Comparison of ENCODE assay signal across 7 cellular contexts in the genomic region with DNA sequence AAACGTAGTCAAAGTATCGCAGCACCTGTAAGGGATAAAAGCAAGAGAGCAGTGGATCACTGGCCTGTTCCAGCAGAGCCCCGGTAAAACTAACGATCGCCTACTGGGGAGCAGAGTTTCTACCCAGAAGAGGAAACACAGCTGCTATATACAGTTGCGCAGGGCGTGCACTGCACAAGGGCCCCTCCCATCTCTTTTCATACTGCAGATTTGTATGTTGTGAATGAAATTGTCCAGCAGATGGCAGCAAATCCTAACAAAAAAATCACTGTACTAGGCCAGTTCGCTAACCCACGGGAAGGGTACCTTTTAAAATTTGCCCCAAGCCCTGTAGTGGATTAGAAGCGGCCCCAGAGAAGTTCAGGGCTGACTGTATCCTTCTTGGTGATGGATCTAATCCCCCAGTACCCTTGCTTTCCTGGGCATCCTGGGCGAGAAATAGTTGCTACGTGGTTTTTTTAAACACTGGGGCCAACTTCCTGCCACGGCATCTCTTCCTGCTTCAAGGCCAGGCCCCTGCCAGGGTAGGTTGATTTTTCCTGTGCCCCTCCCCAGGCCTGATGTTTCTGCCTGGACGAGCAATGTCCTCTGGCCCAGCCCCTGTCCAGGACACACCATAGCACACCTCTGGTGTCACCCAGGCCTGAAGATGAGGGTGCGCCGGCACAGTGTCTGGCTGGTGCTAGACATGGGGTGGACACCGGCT.
DNase-seq lines count a peak whose midpoint lies in the region; FAIRE-seq and TF ChIP-seq lines count a peak whose summit lies in the region.

No MANE protein-coding gene starts in this region.

- H3K4me3 ChIP-seq in GM12865 (ENCODE audit: low read depth, low read length) = no peak overlapping the region
- no peak overlapping the region for H3K4me3 ChIP-seq in Karpas-422 (ENCODE audit: low read length)
- H3K4me3 ChIP-seq in prostate gland = no peak overlapping the region

- no peaks in the 10 kb centered on the region for H3K9me3 ChIP-seq in Karpas-422 (ENCODE audit: low read length)
- H3K9me3 ChIP-seq in prostate gland = no peaks in the 10 kb centered on the region

- no peaks in the 10 kb centered on the region for H4K20me1 ChIP-seq in Karpas-422 (ENCODE audit: insufficient read depth, low read depth, low read length)

- H3K79me2 ChIP-seq in Karpas-422 (ENCODE audit: low read length) = no peaks in the 10 kb centered on the region

- H3K27ac ChIP-seq in Karpas-422 (ENCODE audit: low read length) = no peak overlapping the region
- H3K27ac ChIP-seq in prostate gland = no peak overlapping the region

- intact Hi-C loops in prostate gland (cut with DNase I) = loop anchor here (2.0 to 5.0 kb wide), 2 partner anchors 312 to 445 kb away; no protein-coding TSS in a partner anchor

- TF ChIP-seq POLR2A in prostate gland (IDR thresholded peaks at IDR 0.05) = no peak

- 50% methylated on average over 17 of the region's 17 CpGs for WGBS in prostate gland

- H3K4me2 ChIP-seq in Karpas-422 (ENCODE audit: low read depth, low read length, poor library complexity, severe bottlenecking) = no peak overlapping the region

- in situ Hi-C loops in SK-MEL-5 (cut with HindIII; ENCODE audit: low pct_unique_long_range_greater_than_20kb, low sequenced_read_pairs) = no loop called here

- H3K36me3 ChIP-seq in Karpas-422 (ENCODE audit: insufficient read depth, low read length) = no peaks in the 10 kb centered on the region
- no peaks in the 10 kb centered on the region for H3K36me3 ChIP-seq in prostate gland

- H3K4me1 ChIP-seq in Karpas-422 (ENCODE audit: low read length) (no peaks in the 10 kb centered on the region), prostate gland (replicated peaks) (no peaks in the 10 kb centered on the region)

- H3K27me3 ChIP-seq in Karpas-422 (ENCODE audit: low read length) (no peaks in the 10 kb centered on the region), prostate gland (replicated peaks; ENCODE audit: insufficient read depth) (no peaks in the 10 kb centered on the region)

- H3K9ac ChIP-seq in Karpas-422 (ENCODE audit: low read length) = no peak overlapping the region

- DNase-seq in GM12865 (ENCODE audit: low read depth) = peak; percentile 91
- peak; percentile 92 for DNase-seq in Karpas-422
- DNase-seq in SK-MEL-5 (ENCODE audit: low read depth, low spot score) = peak; percentile 79
- DNase-seq in activated effector memory CD4-positive, alpha-beta T cell treated with Interleukin-2 at 50 U/mL for 16 hours = peak; percentile 38
- peak; percentile 62 for DNase-seq in globus pallidus (ENCODE audit: low spot score)
- peak; percentile 49 for DNase-seq in prostate gland (ENCODE audit: low spot score)
- peak; percentile 58 for DNase-seq in urothelium cell line (ENCODE audit: low spot score)

- FAIRE-seq in urothelium cell line (lab: Jason Lieb, UNC) = no peak

- no peaks in the 10 kb centered on the region for H3K9me2 ChIP-seq in Karpas-422 (replicated peaks; ENCODE audit: insufficient read depth, low read length)

- TF ChIP-seq CTCF in GM12865 (IDR thresholded peaks at IDR 0.05; ENCODE audit: insufficient read depth, low read depth, low read length, missing control alignments) (peak; percentile 47), prostate gland (IDR thresholded peaks at IDR 0.05) (peak; percentile 42 to 79 (median 74))

- H2AFZ ChIP-seq in Karpas-422 (ENCODE audit: low read length) = no peak overlapping the region

Comparison
In these comparisons a context has a peak if more than half of its experiments do, and no peak if none do; other contexts are left out.
1. DNase-seq: peak in every context shown above with its lines; median percentile 92 in Karpas-422; 91 in GM12865; 79 in SK-MEL-5; 62 in globus pallidus; 58 in urothelium cell line; 49 in prostate gland; 38 in activated effector memory CD4-positive, alpha-beta T cell treated with Interleukin-2 at 50 U/mL for 16 hours.